Comparison of ENCODE assay signal across 11 cellular contexts in genomic region chr14:98182385-98183055, GRCh38.
A peak's percentile ranks its signal among the peaks of the same experiment; 100 is the strongest.
DNase-seq lines count a peak whose midpoint lies in the region; ATAC-seq and TF ChIP-seq lines count a peak whose summit lies in the region.
"Had no signal": no experiment of that assay in that cellular context is flagged by ENCODE, and none has a peak within 500 bp of the region (broad histone marks: within the 10 kb centered on the region; RNA-seq: fewer than 3 reads in every experiment).

No MANE protein-coding gene starts in this region.

- peak; percentile 82 for DNase-seq in HT1080 (ENCODE audit: low read depth)
- peak; percentile 83 for DNase-seq in activated CD8-positive, alpha-beta T cell treated with anti-CD3 and anti-CD28 coated beads for 36 hours
- peak; percentile 16 for DNase-seq in brain microvascular endothelial cell
- DNase-seq in stimulated activated CD4-positive, alpha-beta T cell treated with anti-CD3 and anti-CD28 coated beads, Interleukin-15, amount 100 ng/mL, for 24 hours, result peak; percentile 79
- DNase-seq in cardiac septum (ENCODE audit: low spot score), result no peak
- DNase-seq in SKM-1 (lab: John Stamatoyannopoulos, UW; ENCODE audit: unreplicated experiment), result no peak
- DNase-seq: NCI-H226, testis had no signal

- H3K9me3 Mint-ChIP-seq in activated CD8-positive, alpha-beta T cell treated with anti-CD3 and anti-CD28 coated beads for 36 hours, result peaks cover 3% of the 10 kb centered on the region

- no peak overlapping the region for H3K4me3 ChIP-seq in brain microvascular endothelial cell (ENCODE audit: low read depth, low read length)
- H3K4me3 ChIP-seq: testis had no signal

- H3K36me3 Mint-ChIP-seq in activated CD8-positive, alpha-beta T cell treated with anti-CD3 and anti-CD28 coated beads for 36 hours (ENCODE audit: low read depth), result peaks cover 10% of the 10 kb centered on the region

- H3K4me3 Mint-ChIP-seq in activated CD8-positive, alpha-beta T cell treated with anti-CD3 and anti-CD28 coated beads for 36 hours, result peak overlapping the region; percentile 33

- no peaks in the 10 kb centered on the region for H3K27me3 ChIP-seq in brain microvascular endothelial cell (replicated peaks)
- H3K27me3 ChIP-seq: testis had no signal

- CTCF ChIA-PET in activated CD8-positive, alpha-beta T cell treated with anti-CD3 and anti-CD28 coated beads for 36 hours (lab: Charles Lee), result interaction anchor here (1.0 to 1.8 kb wide), 7 partner anchors 9 to 1048 kb away, joined by 3 to 7 read pairs (median 6); no protein-coding TSS in a partner anchor

- intact Hi-C loops in activated CD8-positive, alpha-beta T cell treated with anti-CD3 and anti-CD28 coated beads for 36 hours (cut with micrococcal nuclease), result loop anchor here (10.0 kb wide), 1 partner anchor 1002 kb away; no protein-coding TSS in a partner anchor
- intact Hi-C loops in cardiac septum (cut with DNase I), result no loop called here

- peak overlapping the region; percentile 99 for H3K27ac Mint-ChIP-seq in activated CD8-positive, alpha-beta T cell treated with anti-CD3 and anti-CD28 coated beads for 36 hours

- H3K4me1 Mint-ChIP-seq in activated CD8-positive, alpha-beta T cell treated with anti-CD3 and anti-CD28 coated beads for 36 hours (ENCODE audit: low read depth), result peaks cover 93% of the 10 kb centered on the region

- no peak overlapping the region for H3K27ac ChIP-seq in brain microvascular endothelial cell
- H3K27ac ChIP-seq: C4-2B, testis had no signal

- H3K36me3 ChIP-seq in brain microvascular endothelial cell (replicated peaks), result no peaks in the 10 kb centered on the region

- in situ Hi-C loops in brain microvascular endothelial cell (cut with HindIII; ENCODE audit: low pct_ligation_motif_present, low sequenced_read_pairs), result no loop called here

- ATAC-seq in activated CD8-positive, alpha-beta T cell treated with anti-CD3 and anti-CD28 coated beads for 36 hours, result peak; percentile 65
- ATAC-seq in GM18861 (IDR thresholded peaks at IDR 0.05; ENCODE audit: unreplicated experiment) (no peak), HG02610 (IDR thresholded peaks at IDR 0.05; ENCODE audit: unreplicated experiment) (no peak)

- no peaks in the 10 kb centered on the region for H3K27me3 Mint-ChIP-seq in activated CD8-positive, alpha-beta T cell treated with anti-CD3 and anti-CD28 coated beads for 36 hours

- no peak for TF ChIP-seq CTCF in activated CD8-positive, alpha-beta T cell treated with anti-CD3 and anti-CD28 coated beads for 36 hours (IDR thresholded peaks at IDR 0.05)
- no peak for TF ChIP-seq CTCF in brain microvascular endothelial cell (IDR thresholded peaks at IDR 0.05; ENCODE audit: low read depth, low read length, missing control alignments)

- POLR2A ChIA-PET in activated CD8-positive, alpha-beta T cell treated with anti-CD3 and anti-CD28 coated beads for 36 hours (lab: Charles Lee), result interaction anchor here (0.9 to 7.3 kb wide), 6 partner anchors 9 to 1033 kb away, joined by 3 to 66 read pairs (median 6); no protein-coding TSS in a partner anchor

Comparison
In these comparisons a context has a peak if more than half of its experiments do, and no peak if none do; other contexts are left out.
1. DNase-seq: peak in HT1080 (single experiment), activated CD8-positive, alpha-beta T cell treated with anti-CD3 and anti-CD28 coated beads for 36 hours (single experiment), brain microvascular endothelial cell (single experiment) and stimulated activated CD4-positive, alpha-beta T cell treated with anti-CD3 and anti-CD28 coated beads, Interleukin-15, amount 100 ng/mL, for 24 hours (single experiment); none in cardiac septum (single experiment) and SKM-1 (single experiment).